Comparison of ENCODE assay signal across 1 cellular context in genomic region chr1:14958249-14959215, GRCh38.
TF ChIP-seq lines count a peak whose summit lies in the region.

No MANE protein-coding gene starts in this region.

TF ChIP-seq in IMR-90, 13 proteins besides CTCF, POLR2A, EP300 and RAD21:
- TF ChIP-seq MXI1 (IDR thresholded peaks at IDR 0.05; ENCODE audit: borderline replicate concordance, low read depth, low read length), result no peak
